Comparison of ENCODE assay signal across 10 cellular contexts in the genomic region with DNA sequence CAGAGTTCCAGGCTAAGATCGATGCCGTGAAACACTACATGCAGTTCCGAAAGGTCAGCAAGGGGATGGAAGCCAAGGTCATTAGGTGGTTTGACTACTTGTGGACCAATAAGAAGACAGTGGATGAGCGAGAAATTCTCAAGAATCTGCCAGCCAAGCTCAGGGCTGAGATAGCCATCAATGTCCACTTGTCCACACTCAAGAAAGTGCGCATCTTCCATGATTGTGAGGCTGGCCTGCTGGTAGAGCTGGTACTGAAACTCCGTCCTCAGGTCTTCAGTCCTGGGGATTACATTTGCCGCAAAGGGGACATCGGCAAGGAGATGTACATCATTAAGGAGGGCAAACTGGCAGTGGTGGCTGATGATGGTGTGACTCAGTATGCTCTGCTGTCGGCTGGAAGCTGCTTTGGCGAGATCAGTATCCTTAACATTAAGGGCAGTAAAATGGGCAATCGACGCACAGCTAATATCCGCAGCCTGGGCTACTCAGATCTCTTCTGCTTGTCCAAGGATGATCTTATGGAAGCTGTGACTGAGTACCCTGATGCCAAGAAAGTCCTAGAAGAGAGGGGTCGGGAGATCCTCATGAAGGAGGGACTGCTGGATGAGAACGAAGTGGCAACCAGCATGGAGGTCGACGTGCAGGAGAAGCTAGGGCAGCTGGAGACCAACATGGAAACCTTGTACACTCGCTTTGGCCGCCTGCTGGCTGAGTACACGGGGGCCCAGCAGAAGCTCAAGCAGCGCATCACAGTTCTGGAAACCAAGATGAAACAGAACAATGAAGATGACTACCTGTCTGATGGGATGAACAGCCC. TPM values are rescaled to one million over a fixed set of nuclear protein-coding genes. Genes with fewer than 3 reads are reported as not detected.
"Had no signal": no experiment of that assay in that cellular context is flagged by ENCODE, and none has a peak within 500 bp of the region (broad histone marks: within the 10 kb centered on the region; RNA-seq: fewer than 3 reads in every experiment).

No MANE protein-coding gene starts in this region.

- H3K4me1 ChIP-seq: HAP-1 had no signal

- DNase-seq: GM23248, GOT3, H7, HFFc6 had no signal

- H3K27ac ChIP-seq: GM23248, HL-60 had no signal

- H3K4me3 ChIP-seq: GM23248, HAP-1 had no signal

- H3K9me3 ChIP-seq: HAP-1 had no signal

- H3K36me3 ChIP-seq: HAP-1 had no signal

RNA-seq across cellular contexts. Expression of gene CNGA2, which starts 9.3 kb away (rescaled TPM):
- total RNA-seq: GM23248, H4, H7, HepG2, HFFc6, HT1080 had no signal
- polyA plus RNA-seq: GM23248, HepG2, IgD-negative memory B cell had no signal

RNA-seq across cellular contexts. Expression of gene FATE1, which starts 28.0 kb away (rescaled TPM):
- total RNA-seq: GM23248, H4, H7, HepG2, HFFc6, HT1080 had no signal
- polyA plus RNA-seq: GM23248, HepG2, IgD-negative memory B cell had no signal

RNA-seq across cellular contexts. Expression of gene PRRG3, which starts 48.6 kb away (rescaled TPM):
- total RNA-seq: GM23248, H4, HepG2, HFFc6, HT1080 had no signal
- polyA plus RNA-seq: HepG2, IgD-negative memory B cell had no signal
